8 cellular contexts compared by ENCODE assay signal in the genomic region with DNA sequence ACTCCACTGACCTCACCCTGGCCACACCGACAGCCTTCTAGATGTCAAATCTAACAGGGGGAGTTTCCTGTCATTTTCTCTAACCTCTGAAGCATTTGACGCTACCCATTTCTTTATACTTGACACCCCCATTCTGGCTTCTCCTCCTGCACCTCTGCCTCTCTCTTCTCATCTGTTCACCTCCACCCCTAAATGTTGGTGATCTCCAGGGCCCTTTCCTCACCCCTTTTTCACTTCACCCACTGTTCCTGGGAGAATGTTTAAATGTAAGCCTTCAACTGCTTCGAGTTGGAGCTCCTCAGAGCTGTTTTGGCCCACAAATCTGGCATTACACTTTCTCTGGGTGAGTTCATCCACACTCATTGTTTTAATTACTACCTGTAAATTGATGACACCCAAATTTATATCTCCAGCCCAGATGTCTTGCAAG. TPM values are rescaled to one million over a fixed set of nuclear protein-coding genes. Genes with fewer than 3 reads are reported as not detected.
A peak's percentile ranks its signal among the peaks of the same experiment; 100 is the strongest.
DNase-seq lines count a peak whose midpoint lies in the region; ATAC-seq, FAIRE-seq and TF ChIP-seq lines count a peak whose summit lies in the region.

No MANE protein-coding gene starts in this region.

- TF ChIP-seq POLR2A in Peyer's patch (IDR thresholded peaks at IDR 0.05) = no peak

- H3K4me1 ChIP-seq in DND-41 (ENCODE audit: insufficient read depth, low read length) (peaks cover 27% of the 10 kb centered on the region), Peyer's patch (peaks cover 0 to 10% (median 7%) of the 10 kb centered on the region in 4 donors), pancreas (peaks cover 11 to 25% (median 18%) of the 10 kb centered on the region in 3 donors)

- H3K27me3 ChIP-seq in DND-41 (ENCODE audit: insufficient read depth, low read length, poor library complexity) = no peaks in the 10 kb centered on the region
- H3K27me3 ChIP-seq in Peyer's patch = no peaks in the 10 kb centered on the region
- no peaks in the 10 kb centered on the region for H3K27me3 ChIP-seq in pancreas

- H3K9ac ChIP-seq in DND-41 (ENCODE audit: low read depth, low read length) = peak overlapping the region; percentile 95

- CTCF ChIA-PET in GM10248 (lab: Yijun Ruan, JAX) = interaction anchor here (0.7 to 9.2 kb wide), 15 partner anchors 9 to 159 kb away, joined by 3 to 68 read pairs (median 6); partner anchors contain the start of genes CHMP4A, CIDEB, IRF9 and KHNYN

- intact Hi-C loops in pancreas (cut with DNase I) = no loop called here

- ATAC-seq in DND-41 (ENCODE audit: insufficient read depth, low read depth) (no peak), pancreas (no peak)

- TF ChIP-seq CTCF in DND-41 (IDR thresholded peaks at IDR 0.05; ENCODE audit: borderline replicate concordance, extremely low read depth, low read length, poor library complexity, severe bottlenecking) = no peak
- TF ChIP-seq CTCF in Peyer's patch (IDR thresholded peaks at IDR 0.05) = no peak
- no peak for TF ChIP-seq CTCF in epithelial cell of proximal tubule (conservative IDR thresholded peaks at IDR 0.05; ENCODE audit: low read depth, low read length)
- no peak for TF ChIP-seq CTCF in pancreas (IDR thresholded peaks at IDR 0.05)
- TF ChIP-seq CTCF in GM10248 (IDR thresholded peaks at IDR 0.05; ENCODE audit: control extremely low read depth, extremely low read depth, low read depth, missing control alignments) = no peak

- H2AFZ ChIP-seq in DND-41 (ENCODE audit: low read depth, low read length) = peak overlapping the region; percentile 93

- H3K79me2 ChIP-seq in DND-41 (ENCODE audit: insufficient read depth, low read length) = peaks cover 6% of the 10 kb centered on the region; the same call in 1 of the 2 replicates

- 5 to 10% methylated on average over 3 of the region's 3 CpGs for WGBS in pancreas, 2 donors

- no peaks in the 10 kb centered on the region for H4K20me1 ChIP-seq in DND-41 (ENCODE audit: insufficient read depth, low read length)

- FAIRE-seq in pancreas (lab: Jason Lieb, UNC) = no peak

- POLR2A ChIA-PET in GM10248 (lab: Yijun Ruan, JAX) = interaction anchor here (1.2 to 2.0 kb wide), 4 partner anchors 10 to 29 kb away, joined by 6 to 13 read pairs (median 8); partner anchors contain the start of gene TINF2

- H3K4me3 ChIP-seq in DND-41 (ENCODE audit: low read depth in 1 of 2, low read length in 2 of 2) = peak overlapping the region; percentile 66 to 78
- peak overlapping the region; percentile 80 to 100 (median 93) for H3K4me3 ChIP-seq in Peyer's patch
- H3K4me3 ChIP-seq in epithelial cell of proximal tubule (ENCODE audit: low read depth, low read length) = peak overlapping the region; percentile 89
- H3K4me3 ChIP-seq in pancreas = peak overlapping the region; percentile 48 to 99 (median 90)

- H3K4me2 ChIP-seq in DND-41 (ENCODE audit: insufficient read depth, low read length) = peak overlapping the region; percentile 90

- no peaks in the 10 kb centered on the region for H3K9me3 ChIP-seq in DND-41 (ENCODE audit: insufficient read depth, low read length, severe bottlenecking)
- no peaks in the 10 kb centered on the region for H3K9me3 ChIP-seq in Peyer's patch
- no peaks in the 10 kb centered on the region for H3K9me3 ChIP-seq in pancreas

- peaks cover 8% of the 10 kb centered on the region; the same call in 1 of the 2 replicates for H3K36me3 ChIP-seq in DND-41 (ENCODE audit: insufficient read depth, low read length)
- H3K36me3 ChIP-seq in Peyer's patch = peaks cover 0 to 23% (median 0%) of the 10 kb centered on the region in 3 donors
- peaks cover 0 to 10% (median 0%) of the 10 kb centered on the region in 3 donors for H3K36me3 ChIP-seq in pancreas

- DNase-seq in DND-41 = no peak
- DNase-seq in Peyer's patch = no peak
- DNase-seq in epithelial cell of proximal tubule (ENCODE audit: low read depth) = no peak
- no peak for DNase-seq in pancreas
- no peak for DNase-seq in GM10248 (ENCODE audit: extremely low spot score)
- no peak for DNase-seq in SK-N-DZ (ENCODE audit: low spot score)
- DNase-seq in NCI-H2196 treated with DMSO at 0.1 percent for 48 hours (lab: John Stamatoyannopoulos, UW; ENCODE audit: unreplicated experiment) = no peak
- DNase-seq in amygdala (lab: John Stamatoyannopoulos, UW) = no peak

- H3K27ac ChIP-seq in DND-41 (ENCODE audit: low read length) = peak overlapping the region; percentile 95
- H3K27ac ChIP-seq in Peyer's patch = peak overlapping the region; percentile 94 to 99 (median 98)
- H3K27ac ChIP-seq in pancreas = peak overlapping the region; percentile 90 to 98 (median 96)

RNA-seq across cellular contexts. Expression of gene RABGGTA, which starts 0.5 kb away (rescaled TPM):
- total RNA-seq in Peyer's patch (10 to 100 TPM; 57.3 to 84.6 (median 77.6) TPM), epithelial cell of proximal tubule (32.7 and 39.0 TPM in 2 replicates), pancreas (10 to 100 TPM; 15.4 to 21.0 (median 18.2) TPM)
- polyA plus RNA-seq in pancreas = 10 to 100 TPM; 49.1 to 51.5 TPM
- polyA plus RNA-seq in SK-N-DZ (2014; cell fraction: cytosol; rRNA removed) = 22.8 TPM in 2 replicates
- 65.5 and 83.5 TPM in 2 replicates for polyA plus RNA-seq in SK-N-DZ (2014; cell fraction: nucleus; rRNA removed)

RNA-seq across cellular contexts. Expression of gene TGM1, which starts 8.9 kb away (rescaled TPM):
- 10 to 100 TPM in 1 of 4 donors, 1 to 10 TPM in 3; 1.2 to 11.3 (median 5.9) TPM for total RNA-seq in Peyer's patch
- 0.63 and 0.94 TPM in 2 replicates for total RNA-seq in epithelial cell of proximal tubule
- 1 to 10 TPM; 1.2 to 3.8 (median 2.2) TPM for total RNA-seq in pancreas
- 1 to 10 TPM; 4.8 to 5.4 TPM for polyA plus RNA-seq in pancreas
- polyA plus RNA-seq in SK-N-DZ (2014; cell fraction: cytosol; rRNA removed) = 0.39 and 4.4 TPM in 2 replicates
- polyA plus RNA-seq in SK-N-DZ (2014; cell fraction: nucleus; rRNA removed) = 3.9 and 5.1 TPM in 2 replicates

RNA-seq across cellular contexts. Expression of gene DHRS1, which starts 27.7 kb away (rescaled TPM):
- total RNA-seq in Peyer's patch = 100 to 1,000 TPM in 1 of 4 donors, 10 to 100 TPM in 3; 51.2 to 130 (median 67.1) TPM
- total RNA-seq in epithelial cell of proximal tubule = 25.7 and 26.4 TPM in 2 replicates
- 10 to 100 TPM in 3 of 6 donors, 1 to 10 TPM in 3; 6.1 to 15.3 (median 11.2) TPM for total RNA-seq in pancreas
- 10 to 100 TPM; 18.9 to 21.1 TPM for polyA plus RNA-seq in pancreas
- 6.6 and 14.0 TPM in 2 replicates for polyA plus RNA-seq in SK-N-DZ (2014; cell fraction: cytosol; rRNA removed)
- 23.3 and 31.0 TPM in 2 replicates for polyA plus RNA-seq in SK-N-DZ (2014; cell fraction: nucleus; rRNA removed)

RNA-seq across cellular contexts. Expression of gene NOP9, which starts 27.8 kb away (rescaled TPM):
- total RNA-seq in Peyer's patch = 10 to 100 TPM; 14.5 to 30.0 (median 22.4) TPM
- 17.1 and 32.6 TPM in 2 replicates for total RNA-seq in epithelial cell of proximal tubule
- 10 to 100 TPM in 4 of 6 donors, 1 to 10 TPM in 2; 8.8 to 13.9 (median 11.3) TPM for total RNA-seq in pancreas
- polyA plus RNA-seq in pancreas = 1 to 10 TPM; 6.2 to 8.7 TPM
- 17.9 and 21.3 TPM in 2 replicates for polyA plus RNA-seq in SK-N-DZ (2014; cell fraction: cytosol; rRNA removed)
- 16.8 and 18.6 TPM in 2 replicates for polyA plus RNA-seq in SK-N-DZ (2014; cell fraction: nucleus; rRNA removed)

RNA-seq across cellular contexts. Expression of gene TINF2, which starts 29.4 kb away (rescaled TPM):
- 10 to 100 TPM; 26.4 to 39.6 (median 36.9) TPM for total RNA-seq in Peyer's patch
- total RNA-seq in epithelial cell of proximal tubule = 43.2 and 53.2 TPM in 2 replicates
- 10 to 100 TPM; 32.1 to 42.6 (median 34.4) TPM for total RNA-seq in pancreas
- polyA plus RNA-seq in pancreas = 10 to 100 TPM; 23.8 to 43.8 TPM
- polyA plus RNA-seq in SK-N-DZ (2014; cell fraction: cytosol; rRNA removed) = 58.8 and 65.1 TPM in 2 replicates
- 49.1 and 78.3 TPM in 2 replicates for polyA plus RNA-seq in SK-N-DZ (2014; cell fraction: nucleus; rRNA removed)
